Comparison of ENCODE assay signal across 10 cellular contexts in the genomic region with DNA sequence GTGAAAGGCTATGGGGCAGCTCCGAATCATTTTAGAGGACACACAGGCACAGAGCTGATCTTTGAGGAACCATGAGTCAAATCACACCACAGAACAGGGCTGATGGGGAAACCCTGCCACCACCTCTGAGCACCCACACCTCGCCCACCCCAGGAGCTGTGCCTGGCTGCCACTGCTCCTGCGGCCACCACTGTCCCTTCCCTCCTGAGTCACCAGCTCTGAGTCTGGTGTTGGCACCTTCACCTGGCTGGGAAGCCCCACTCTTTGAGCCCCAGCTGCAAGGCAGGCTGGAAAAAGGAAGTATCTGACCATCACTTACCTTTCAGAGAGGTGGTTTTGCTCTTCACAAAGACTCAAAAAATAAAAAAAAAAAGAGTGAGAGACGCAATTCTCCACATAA.
DNase-seq lines count a peak whose midpoint lies in the region; ATAC-seq and TF ChIP-seq lines count a peak whose summit lies in the region.
"Had no signal": no experiment of that assay in that cellular context is flagged by ENCODE, and none has a peak within 500 bp of the region (broad histone marks: within the 10 kb centered on the region; RNA-seq: fewer than 3 reads in every experiment).

No MANE protein-coding gene starts in this region.

- TF ChIP-seq CTCF in heart right ventricle (IDR thresholded peaks at IDR 0.05) (no peak), tibial nerve (IDR thresholded peaks at IDR 0.05) (no peak)

- no peaks in the 10 kb centered on the region for H3K27me3 ChIP-seq in heart right ventricle
- H3K27me3 ChIP-seq in tibial nerve: no peaks in the 10 kb centered on the region

- peaks cover 0 to 4% (median 0%) of the 10 kb centered on the region in 11 donors for H3K9me3 ChIP-seq in heart right ventricle
- no peaks in the 10 kb centered on the region for H3K9me3 ChIP-seq in tibial nerve

- H3K27ac Mint-ChIP-seq in immature natural killer cell: peak overlapping the region in 2 of 6 donors; percentile 53 to 87
- H3K27ac Mint-ChIP-seq: nephron progenitor cell had no signal

- H3K27ac ChIP-seq in heart right ventricle (no peak overlapping the region), tibial nerve (no peak overlapping the region)

- H3K4me3 Mint-ChIP-seq in immature natural killer cell: peak overlapping the region in 1 of 5 donors; percentile 56
- H3K4me3 Mint-ChIP-seq: nephron progenitor cell had no signal

- DNase-seq in immature natural killer cell (peak; percentile 24 to 56 (median 42)), heart right ventricle (no peak), iPS-NIHi11 (ENCODE audit: low spot score) (no peak), tibial nerve (ENCODE audit: low spot score in 2 of 2) (no peak), left cardiac atrium (no peak)
- DNase-seq: NCI-H2227 treated with DMSO at 0.1 percent for 48 hours, nephron progenitor cell had no signal

- H3K4me3 ChIP-seq in heart right ventricle (no peak overlapping the region), tibial nerve (no peak overlapping the region)

- no peaks in the 10 kb centered on the region for H3K9me3 Mint-ChIP-seq in immature natural killer cell

- H3K4me1 ChIP-seq in heart right ventricle (peaks cover 3 to 40% (median 32%) of the 10 kb centered on the region in 9 donors), tibial nerve (peaks cover 0 to 12% (median 1%) of the 10 kb centered on the region in 4 donors)

- 90 to 95% methylated on average over 4 of the region's 4 CpGs for WGBS in heart right ventricle, 2 donors
- WGBS in tibial nerve, 2 donors: 78 to 88% methylated on average over 4 of the region's 4 CpGs

- ATAC-seq in GM18508 (IDR thresholded peaks at IDR 0.05; ENCODE audit: insufficient read depth, unreplicated experiment) (peak; percentile 49), GM19468 (IDR thresholded peaks at IDR 0.05; ENCODE audit: extremely low read depth, unreplicated experiment) (peak; percentile 34), HG03175 (IDR thresholded peaks at IDR 0.05; ENCODE audit: unreplicated experiment) (peak; percentile 66), heart right ventricle (no peak), left cardiac atrium (no peak)

- H3K36me3 ChIP-seq in heart right ventricle (no peaks in the 10 kb centered on the region), tibial nerve (no peaks in the 10 kb centered on the region)

- H3K36me3 Mint-ChIP-seq in immature natural killer cell: no peaks in the 10 kb centered on the region

- peaks cover 16 to 30% of the 10 kb centered on the region in 2 donors for H3K4me1 Mint-ChIP-seq in immature natural killer cell

- no peak for TF ChIP-seq POLR2A in tibial nerve (IDR thresholded peaks at IDR 0.05)

- TF ChIP-seq EP300 in tibial nerve (IDR thresholded peaks at IDR 0.05): no peak

- intact Hi-C loops in heart right ventricle (cut with DNase I) (loop anchor here in 1 of 10 donors (2.0 kb wide), 1 partner anchor 47 kb away; no protein-coding TSS in a partner anchor), left cardiac atrium (cut with DNase I) (loop anchor here in 1 of 2 donors (10.0 kb wide), 1 partner anchor 97 kb away; no protein-coding TSS in a partner anchor)

- peaks cover 8 to 17% (median 13%) of the 10 kb centered on the region in 3 donors for H3K27me3 Mint-ChIP-seq in immature natural killer cell (ENCODE audit: low read depth in 3 of 3)

Comparison
In these comparisons a context has a peak if more than half of its experiments do, and no peak if none do; other contexts are left out.
1. ATAC-seq: peak in GM18508 (single experiment), GM19468 (single experiment) and HG03175 (single experiment); none in heart right ventricle (0 of 8) and left cardiac atrium (0 of 2).
2. DNase-seq: peak in immature natural killer cell (3 of 3); none in heart right ventricle (0 of 2), iPS-NIHi11 (single experiment), tibial nerve (0 of 2) and left cardiac atrium (single experiment).